In the genomic region with DNA sequence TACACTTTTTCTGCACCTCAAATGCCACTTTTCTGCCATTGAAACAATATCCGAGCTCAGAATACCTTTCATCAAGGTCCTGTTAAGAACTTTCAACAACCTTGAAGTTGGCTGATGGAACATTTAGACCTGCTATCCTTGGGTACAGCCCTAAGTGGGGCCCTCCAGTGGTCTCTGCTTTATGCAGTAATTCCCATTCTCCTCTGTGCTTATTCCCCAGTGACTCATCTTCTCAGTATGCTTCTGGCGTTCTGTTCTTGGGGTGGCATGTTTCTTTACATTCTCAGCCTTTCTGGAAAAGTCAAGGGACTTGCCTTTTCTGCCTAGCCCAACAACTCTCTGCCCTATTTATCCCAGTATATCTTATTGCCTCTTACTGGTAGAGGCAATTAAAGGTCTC, we compare ENCODE assay signal across 12 cellular contexts. TPM values are rescaled to one million over a fixed set of nuclear protein-coding genes. Genes with fewer than 3 reads are reported as not detected.
DNase-seq lines count a peak whose midpoint lies in the region; ATAC-seq, FAIRE-seq and TF ChIP-seq lines count a peak whose summit lies in the region.
"Had no signal": no experiment of that assay in that cellular context is flagged by ENCODE, and none has a peak within 500 bp of the region (broad histone marks: within the 10 kb centered on the region; RNA-seq: fewer than 3 reads in every experiment).

No MANE protein-coding gene starts in this region.

- H3K9ac ChIP-seq in endothelial cell of umbilical vein (replicated peaks; ENCODE audit: extremely low read depth, insufficient read depth, low read length) (no peak overlapping the region), smooth muscle cell (ENCODE audit: low read depth) (no peak overlapping the region), H9 (ENCODE audit: extremely low read depth, insufficient read length, low read length) (no peak overlapping the region)
- H3K9ac ChIP-seq: parathyroid adenoma had no signal

- no peak overlapping the region for H4K5ac ChIP-seq in H9 (ENCODE audit: insufficient read length, low read depth, low read length)

- H2AFZ ChIP-seq in endothelial cell of umbilical vein (ENCODE audit: low read depth, low read length) = no peak overlapping the region
- H2AFZ ChIP-seq in smooth muscle cell (ENCODE audit: low read depth) = no peak overlapping the region
- no peak overlapping the region for H2AFZ ChIP-seq in H9 (ENCODE audit: low read length)
- H2AFZ ChIP-seq: parathyroid adenoma had no signal

- H3K27me3 ChIP-seq in Panc1 (ENCODE audit: control insufficient read depth, insufficient read depth, low read length) (no peaks in the 10 kb centered on the region), endothelial cell of umbilical vein (ENCODE audit: control insufficient read depth in 2 of 2, insufficient read depth in 2 of 2, low read length in 2 of 2) (no peaks in the 10 kb centered on the region), smooth muscle cell (ENCODE audit: low read depth) (no peaks in the 10 kb centered on the region), WERI-Rb-1 (ENCODE audit: insufficient read depth, low read depth, severe bottlenecking) (no peaks in the 10 kb centered on the region), H9 (ENCODE audit: insufficient read depth, low read length) (peaks cover 10% of the 10 kb centered on the region)
- H3K27me3 ChIP-seq: thyroid gland had no signal

- no peak overlapping the region for H3T11ph ChIP-seq in H9 (ENCODE audit: low read length)

- ATAC-seq in activated CD8-positive, alpha-beta memory T cell treated with anti-CD3 and anti-CD28 coated beads, Interleukin-2, amount 10 ng/mL, durations not matched to agents 7 days and 5 days = no peak
- ATAC-seq in Panc1 = 0 out of 2 replicates have a peak, but pooled peaks have one; percentile 34

- intact Hi-C loops in Panc1 (cut with micrococcal nuclease; ENCODE audit: unreplicated experiment) (no loop called here), endothelial cell of umbilical vein (cut with micrococcal nuclease) (loop anchor here (1.0 kb wide), 1 partner anchor 9 kb away; no protein-coding TSS in a partner anchor)

- no peak overlapping the region for H2BK15ac ChIP-seq in H9 (ENCODE audit: low read depth, low read length)

- no peak overlapping the region for H4K8ac ChIP-seq in H9 (replicated peaks; ENCODE audit: insufficient read length, low read depth, low read length)

- no peaks in the 10 kb centered on the region for H3K9me1 ChIP-seq in endothelial cell of umbilical vein (replicated peaks; ENCODE audit: control insufficient read depth, extremely low read depth, insufficient read depth, low read length)

- in situ Hi-C loops in Panc1 (cut with HindIII; ENCODE audit: low pct_unique_long_range_greater_than_20kb, low sequenced_read_pairs) = no loop called here

- H3K27ac Mint-ChIP-seq in activated CD8-positive, alpha-beta memory T cell treated with anti-CD3 and anti-CD28 coated beads, Interleukin-2, amount 10 ng/mL, durations not matched to agents 7 days and 5 days = peak overlapping the region; percentile 64
- no peak overlapping the region for H3K27ac Mint-ChIP-seq in H9
- H3K27ac Mint-ChIP-seq: dendritic cell treated with granulocyte-macrophage colony-stimulating factor and Interleukin-4, amounts not matched to agents 40 ng/mL and 50 ng/mL, for 4 days had no signal

- H3K27ac ChIP-seq in Panc1 (ENCODE audit: low read length) (no peak overlapping the region), endothelial cell of umbilical vein (ENCODE audit: insufficient read depth, low read depth, low read length) (peak overlapping the region; percentile 23), smooth muscle cell (ENCODE audit: low read depth) (peak overlapping the region; percentile 47), WERI-Rb-1 (no peak overlapping the region), H9 (ENCODE audit: insufficient read length, low read depth, low read length) (no peak overlapping the region)
- H3K27ac ChIP-seq: parathyroid adenoma, thyroid gland had no signal

- no peak overlapping the region for H2AK5ac ChIP-seq in H9 (ENCODE audit: insufficient read length, low read length)

- WGBS in smooth muscle cell (ENCODE audit: low lambda C conversion rate) = 42% methylated on average over 2 of the region's 2 CpGs
- WGBS in H9 (ENCODE audit: extremely low coverage, insufficient read length, low lambda C conversion rate) = no CpG with 5 or more reads among the region's 2 CpGs

- H3K56ac ChIP-seq in H9 (ENCODE audit: insufficient read length, low read depth, low read length) = no peak overlapping the region

- CTCF ChIA-PET in activated CD8-positive, alpha-beta memory T cell treated with anti-CD3 and anti-CD28 coated beads, Interleukin-2, amount 10 ng/mL, durations not matched to agents 7 days and 5 days (lab: Charles Lee) = interaction anchor here (0.7 to 2.4 kb wide), 3 partner anchors 10 to 759 kb away, joined by 3 to 15 read pairs (median 3); a partner anchor contains a TSS
- CTCF ChIA-PET in Panc1 (lab: Charles Lee) = no interaction called here
- CTCF ChIA-PET in endothelial cell of umbilical vein (lab: Charles Lee) = interaction anchor here (0.6 to 2.2 kb wide), 5 partner anchors 14 to 260 kb away, joined by 3 to 9 read pairs (median 5); a partner anchor contains a TSS

- H3K9me3 Mint-ChIP-seq in activated CD8-positive, alpha-beta memory T cell treated with anti-CD3 and anti-CD28 coated beads, Interleukin-2, amount 10 ng/mL, durations not matched to agents 7 days and 5 days (ENCODE audit: low read depth) = no peaks in the 10 kb centered on the region
- H3K9me3 Mint-ChIP-seq in H9 = peaks cover 2 to 5% of the 10 kb centered on the region in 2 experiments; a peak in 3 of 5 replicates
- H3K9me3 Mint-ChIP-seq: dendritic cell treated with granulocyte-macrophage colony-stimulating factor and Interleukin-4, amounts not matched to agents 40 ng/mL and 50 ng/mL, for 4 days had no signal

- no peak overlapping the region for H2BK12ac ChIP-seq in H9 (ENCODE audit: insufficient read length, low read depth, low read length)

- H2BK20ac ChIP-seq in H9 (ENCODE audit: low read depth, low read length, poor library complexity, severe bottlenecking) = no peak overlapping the region

- H3K4me1 Mint-ChIP-seq in activated CD8-positive, alpha-beta memory T cell treated with anti-CD3 and anti-CD28 coated beads, Interleukin-2, amount 10 ng/mL, durations not matched to agents 7 days and 5 days = peaks cover 89% of the 10 kb centered on the region
- peaks cover 0 to 18% of the 10 kb centered on the region in 2 experiments; a peak in 2 of 4 replicates for H3K4me1 Mint-ChIP-seq in H9

- TF ChIP-seq CTCF in Panc1 (IDR thresholded peaks at IDR 0.05) (0 out of 2 replicates have a peak, but pooled peaks have one; percentile 13), endothelial cell of umbilical vein (IDR thresholded peaks at IDR 0.05; ENCODE audit: extremely low read depth in 1 of 2, insufficient read depth in 1 of 2, low read depth in 1 of 2, low read length in 2 of 2) (peak; percentile 9 to 17), smooth muscle cell (IDR thresholded peaks at IDR 0.05; ENCODE audit: borderline replicate concordance, insufficient read depth, poor library complexity, severe bottlenecking) (no peak), D721Med (IDR thresholded peaks at IDR 0.05; ENCODE audit: insufficient read depth, missing control alignments) (no peak), WERI-Rb-1 (IDR thresholded peaks at IDR 0.05; ENCODE audit: low read depth, low read length) (no peak), H9 (conservative IDR thresholded peaks at IDR 0.05) (no peak)

- H3F3A ChIP-seq in smooth muscle cell (ENCODE audit: low read depth) = no peaks in the 10 kb centered on the region

- H2BK120ac ChIP-seq in H9 (ENCODE audit: low read depth, low read length, poor library complexity, severe bottlenecking) = no peak overlapping the region

- POLR2A ChIA-PET in Panc1 (lab: Charles Lee) = no interaction called here
- POLR2A ChIA-PET in endothelial cell of umbilical vein (lab: Charles Lee) = no interaction called here

- no peak overlapping the region for H3K18ac ChIP-seq in H9 (ENCODE audit: insufficient read length, low read depth, low read length)

- H4K20me1 ChIP-seq in endothelial cell of umbilical vein (replicated peaks; ENCODE audit: control insufficient read depth, extremely low read depth, insufficient read depth, low read length) (peaks cover 11% of the 10 kb centered on the region), smooth muscle cell (ENCODE audit: low read depth) (peaks cover 100% of the 10 kb centered on the region), H9 (ENCODE audit: control insufficient read depth, insufficient read depth, insufficient read length) (peaks cover 2% of the 10 kb centered on the region)

- H3K4me3 ChIP-seq in Panc1 (ENCODE audit: low read depth in 2 of 2, low read length in 2 of 2) (no peak overlapping the region), endothelial cell of umbilical vein (replicated peaks in 1 of 3; ENCODE audit: insufficient read depth in 1 of 3, low read depth in 1 of 3, low read length in 3 of 3) (no peak overlapping the region), smooth muscle cell (no peak overlapping the region), WERI-Rb-1 (ENCODE audit: low read depth, low read length) (no peak overlapping the region)
- H3K4me3 ChIP-seq: thyroid gland had no signal

- no peak overlapping the region for H3K4me2 ChIP-seq in endothelial cell of umbilical vein (ENCODE audit: insufficient read depth, low read length)
- H3K4me2 ChIP-seq in smooth muscle cell = peak overlapping the region; percentile 62
- H3K4me2 ChIP-seq in H9 (ENCODE audit: insufficient read depth, insufficient read length, low read length) = no peak overlapping the region

- no peak for DNase-seq in activated CD8-positive, alpha-beta memory T cell treated with anti-CD3 and anti-CD28 coated beads, Interleukin-2, amount 10 ng/mL, durations not matched to agents 7 days and 5 days
- no peak for DNase-seq in activated CD8-positive, alpha-beta memory T cell treated with anti-CD3 and anti-CD28 coated beads, Interleukin-2, amount 50 U/mL, for 48 hours
- DNase-seq in Panc1 (ENCODE audit: low read depth, low spot score) = no peak
- peak; percentile 40 for DNase-seq in endothelial cell of umbilical vein (ENCODE audit: low read depth, low spot score)
- no peak for DNase-seq in smooth muscle cell (lab: John Stamatoyannopoulos, UW; ENCODE audit: unreplicated experiment)
- no peak for DNase-seq in D721Med (ENCODE audit: insufficient read length, low spot score)
- no peak for DNase-seq in WERI-Rb-1
- no peak for DNase-seq in H9
- DNase-seq: DMS53, thyroid gland had no signal

- no peak for TF ChIP-seq POLR2A in endothelial cell of umbilical vein (IDR thresholded peaks at IDR 0.05; ENCODE audit: low read depth, low read length)

- H3K79me2 ChIP-seq in endothelial cell of umbilical vein (ENCODE audit: control insufficient read depth, insufficient read depth, low read length) (peaks cover 100% of the 10 kb centered on the region), smooth muscle cell (ENCODE audit: low read depth) (peaks cover 90% of the 10 kb centered on the region), H9 (ENCODE audit: insufficient read depth, low read length) (peaks cover 7% of the 10 kb centered on the region; the same call in 1 of the 2 replicates)

- no peak overlapping the region for H3K14ac ChIP-seq in H9 (ENCODE audit: insufficient read depth, low read length)

- H3K23me2 ChIP-seq in H9 (ENCODE audit: insufficient read length, low read depth, low read length, poor library complexity, severe bottlenecking) = no peaks in the 10 kb centered on the region

- H3K9me3 ChIP-seq in Panc1 (ENCODE audit: control insufficient read depth, insufficient read depth, low read depth, low read length) = no peaks in the 10 kb centered on the region
- H3K9me3 ChIP-seq in endothelial cell of umbilical vein (replicated peaks; ENCODE audit: control insufficient read depth, insufficient read depth, low read length) = no peaks in the 10 kb centered on the region
- H3K9me3 ChIP-seq in smooth muscle cell (replicated peaks; ENCODE audit: low read depth) = no peaks in the 10 kb centered on the region
- peaks cover 2% of the 10 kb centered on the region for H3K9me3 ChIP-seq in WERI-Rb-1 (ENCODE audit: severe bottlenecking)
- no peaks in the 10 kb centered on the region for H3K9me3 ChIP-seq in H9 (ENCODE audit: control insufficient read depth, low read depth, low read length)
- H3K9me3 ChIP-seq: thyroid gland had no signal

- H3K4me1 ChIP-seq in Panc1 (ENCODE audit: control insufficient read depth, insufficient read depth, low read length) = peaks cover 46% of the 10 kb centered on the region
- peaks cover 23% of the 10 kb centered on the region for H3K4me1 ChIP-seq in endothelial cell of umbilical vein (ENCODE audit: control insufficient read depth, extremely low read depth, insufficient read depth, low read length)
- peaks cover 1% of the 10 kb centered on the region for H3K4me1 ChIP-seq in smooth muscle cell (ENCODE audit: low read depth)
- no peaks in the 10 kb centered on the region; the same call in 1 of the 2 replicates for H3K4me1 ChIP-seq in H9 (ENCODE audit: insufficient read depth, low read length)
- H3K4me1 ChIP-seq: parathyroid adenoma had no signal

- H3K36me3 Mint-ChIP-seq in activated CD8-positive, alpha-beta memory T cell treated with anti-CD3 and anti-CD28 coated beads, Interleukin-2, amount 10 ng/mL, durations not matched to agents 7 days and 5 days = peaks cover 27% of the 10 kb centered on the region
- H3K36me3 Mint-ChIP-seq in H9 (ENCODE audit: insufficient read depth in 1 of 3, low read depth in 3 of 3) = peaks cover 2 to 3% (median 3%) of the 10 kb centered on the region in 3 experiments; a peak in 4 of 7 replicates

- BruUV-seq in Panc1 (replicated peaks; lab: Mats Ljungman, UMichigan) = no TSS peak
- BruUV-seq in endothelial cell of umbilical vein (replicated peaks; lab: Mats Ljungman, UMichigan) = no TSS peak

- H3K23ac ChIP-seq in H9 (ENCODE audit: insufficient read length, low read depth, low read length) = no peak overlapping the region

- H3K79me1 ChIP-seq in H9 (ENCODE audit: insufficient read depth, low read depth, low read length, poor library complexity, severe bottlenecking) = peaks cover 17% of the 10 kb centered on the region

- H4K91ac ChIP-seq in H9 (ENCODE audit: insufficient read length, low read depth, low read length) = no peak overlapping the region

- dilution Hi-C loops in endothelial cell of umbilical vein (cut with MboI; ENCODE audit: extremely low pct_ligation_motif_present, low sequenced_read_pairs) = no loop called here

- H2BK5ac ChIP-seq in H9 (ENCODE audit: insufficient read length, low read length) = no peak overlapping the region

- H3K4ac ChIP-seq in H9 (ENCODE audit: low read depth, low read length) = no peak overlapping the region

- peak; percentile 68 for FAIRE-seq in endothelial cell of umbilical vein (lab: Jason Lieb, UNC)
- no peak for FAIRE-seq in D721Med (lab: Jason Lieb, UNC)

- H3K36me3 ChIP-seq in Panc1 (ENCODE audit: control insufficient read depth, insufficient read depth, low read length) (no peaks in the 10 kb centered on the region; the same call in 1 of the 2 replicates), endothelial cell of umbilical vein (ENCODE audit: control insufficient read depth in 2 of 2, extremely low read depth in 1 of 2, insufficient read depth in 2 of 2, low read length in 2 of 2) (peaks cover 0 to 4% of the 10 kb centered on the region in 2 experiments), smooth muscle cell (ENCODE audit: low read depth) (peaks cover 3% of the 10 kb centered on the region), WERI-Rb-1 (peaks cover 31% of the 10 kb centered on the region)
- H3K36me3 ChIP-seq: thyroid gland had no signal

- H3K4me3 Mint-ChIP-seq in activated CD8-positive, alpha-beta memory T cell treated with anti-CD3 and anti-CD28 coated beads, Interleukin-2, amount 10 ng/mL, durations not matched to agents 7 days and 5 days = no peak overlapping the region
- no peak overlapping the region for H3K4me3 Mint-ChIP-seq in H9
- H3K4me3 Mint-ChIP-seq: dendritic cell treated with granulocyte-macrophage colony-stimulating factor and Interleukin-4, amounts not matched to agents 40 ng/mL and 50 ng/mL, for 4 days had no signal

- no peaks in the 10 kb centered on the region for H3K27me3 Mint-ChIP-seq in activated CD8-positive, alpha-beta memory T cell treated with anti-CD3 and anti-CD28 coated beads, Interleukin-2, amount 10 ng/mL, durations not matched to agents 7 days and 5 days
- peaks cover 43% of the 10 kb centered on the region for H3K27me3 Mint-ChIP-seq in H9 (ENCODE audit: low read depth)
- H3K27me3 Mint-ChIP-seq: dendritic cell treated with granulocyte-macrophage colony-stimulating factor and Interleukin-4, amounts not matched to agents 40 ng/mL and 50 ng/mL, for 4 days had no signal

RNA-seq across cellular contexts. Expression of a gene that starts 7.1 kb away (rescaled TPM):
- 100 to 1,000 TPM; 299 to 301 TPM for total RNA-seq in activated CD8-positive, alpha-beta memory T cell treated with anti-CD3 and anti-CD28 coated beads, Interleukin-2, amount 10 ng/mL, durations not matched to agents 7 days and 5 days
- total RNA-seq in Panc1 (2021; ENCODE audit: unreplicated experiment) = 109 TPM
- 115 TPM for polyA plus RNA-seq in Panc1 (2012; ENCODE audit: insufficient read length)
- 152 and 173 TPM in 2 replicates for total RNA-seq in endothelial cell of umbilical vein
- 5.9 and 13.9 TPM in 2 replicates for polyA plus RNA-seq in endothelial cell of umbilical vein
- polyA plus RNA-seq in endothelial cell of umbilical vein (2011; cell fraction: cytosol; rRNA removed) = 46.4 and 47.0 TPM in 2 replicates
- polyA plus RNA-seq in endothelial cell of umbilical vein (2011; cell fraction: nucleus; rRNA removed) = 20.7 and 29.1 TPM in 2 replicates
- polyA plus RNA-seq in endothelial cell of umbilical vein (2012) = 165 and 251 TPM in 2 replicates
- 12.8 and 21.7 TPM in 2 replicates for polyA minus RNA-seq in endothelial cell of umbilical vein
- 47.4 TPM for polyA minus RNA-seq in endothelial cell of umbilical vein (2011; cell fraction: cytosol; rRNA and poly(A)+ RNA removed)
- polyA minus RNA-seq in endothelial cell of umbilical vein (2011; cell fraction: nucleus; rRNA and poly(A)+ RNA removed) = 17.1 and 20.9 TPM in 2 replicates
- 11.9 and 21.3 TPM in 2 replicates for total RNA-seq in smooth muscle cell
- polyA plus RNA-seq in smooth muscle cell = 52.4 and 69.8 TPM in 2 replicates
- 91.6 and 100.0 TPM in 2 replicates for total RNA-seq in H9 (2021)

RNA-seq across cellular contexts. Expression of a gene that starts 52.3 kb away (rescaled TPM):
- total RNA-seq in activated CD8-positive, alpha-beta memory T cell treated with anti-CD3 and anti-CD28 coated beads, Interleukin-2, amount 10 ng/mL, durations not matched to agents 7 days and 5 days = under 1 TPM; 0.23 to 0.47 TPM
- not detected for total RNA-seq in Panc1 (2021; ENCODE audit: unreplicated experiment)
- not detected for polyA plus RNA-seq in Panc1 (2012; ENCODE audit: insufficient read length)
- not detected in 2 replicates for total RNA-seq in endothelial cell of umbilical vein
- not detected in 2 replicates for polyA plus RNA-seq in endothelial cell of umbilical vein
- polyA plus RNA-seq in endothelial cell of umbilical vein (2011; cell fraction: cytosol; rRNA removed) = not detected in 2 replicates
- not detected in 2 replicates for polyA plus RNA-seq in endothelial cell of umbilical vein (2011; cell fraction: nucleus; rRNA removed)
- not detected in 2 replicates for polyA plus RNA-seq in endothelial cell of umbilical vein (2012)
- 0.15 and 0.68 TPM in 2 replicates for polyA minus RNA-seq in endothelial cell of umbilical vein
- polyA minus RNA-seq in endothelial cell of umbilical vein (2011; cell fraction: cytosol; rRNA and poly(A)+ RNA removed) = not detected
- not detected in 2 replicates for polyA minus RNA-seq in endothelial cell of umbilical vein (2011; cell fraction: nucleus; rRNA and poly(A)+ RNA removed)
- total RNA-seq in smooth muscle cell = not detected in 2 replicates
- polyA plus RNA-seq in smooth muscle cell = not detected in 2 replicates
- total RNA-seq in H9 (2021) = not detected in 2 replicates

Comparison
In these comparisons a context has a peak if more than half of its experiments do, and no peak if none do; other contexts are left out.
1. H3K27ac ChIP-seq: peak in endothelial cell of umbilical vein (single experiment) and smooth muscle cell (single experiment); none in Panc1 (single experiment), WERI-Rb-1 (single experiment) and H9 (single experiment).
2. CTCF ChIP-seq: peak in Panc1 (single experiment) and endothelial cell of umbilical vein (2 of 2); none in smooth muscle cell (single experiment), D721Med (single experiment), WERI-Rb-1 (single experiment) and H9 (single experiment).